11 cellular contexts compared by ENCODE assay signal in the genomic region with DNA sequence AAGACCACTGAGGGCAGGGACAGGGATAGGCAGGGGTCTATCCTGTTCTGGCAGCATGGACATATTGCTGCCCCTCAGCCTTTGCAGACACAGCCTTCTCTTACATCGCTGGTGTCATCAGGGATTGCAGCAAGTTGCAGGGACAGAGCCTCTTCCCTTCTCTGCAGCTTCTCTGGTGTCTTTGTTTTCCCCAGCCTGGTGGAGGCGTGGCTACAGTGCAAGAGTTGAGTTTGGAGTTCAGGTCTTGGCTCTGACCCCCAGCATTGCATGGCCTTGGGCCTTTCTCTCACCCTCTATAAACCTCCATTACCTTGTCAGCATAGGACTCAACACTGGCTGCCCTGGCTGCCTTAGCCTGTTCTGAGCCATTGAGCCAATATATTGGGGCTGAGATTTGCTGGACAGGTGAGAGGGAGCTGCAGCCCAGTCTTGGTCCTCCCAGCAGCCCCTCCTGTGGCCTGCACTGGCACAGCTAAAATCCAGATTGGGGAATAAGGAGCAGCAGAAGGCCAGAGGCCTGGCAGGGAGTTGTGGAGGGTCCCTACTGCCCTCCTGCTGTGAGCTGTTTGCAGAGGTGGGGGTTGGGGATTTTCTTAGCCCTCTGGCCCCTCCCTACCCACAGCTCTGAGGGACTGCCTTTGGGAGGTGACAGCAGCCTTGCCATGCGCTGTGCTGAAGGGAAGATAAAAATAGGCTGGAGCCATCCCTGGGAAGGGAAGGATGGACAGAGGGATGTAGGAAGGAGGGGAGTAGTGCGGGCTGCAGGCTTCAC. TPM values are rescaled to one million over a fixed set of nuclear protein-coding genes. Genes with fewer than 3 reads are reported as not detected.
DNase-seq lines count a peak whose midpoint lies in the region; ATAC-seq, FAIRE-seq and TF ChIP-seq lines count a peak whose summit lies in the region.
"Had no signal": no experiment of that assay in that cellular context is flagged by ENCODE, and none has a peak within 500 bp of the region (broad histone marks: within the 10 kb centered on the region; RNA-seq: fewer than 3 reads in every experiment).

No MANE protein-coding gene starts in this region.

- no peak for TF ChIP-seq EP300 in H1 (IDR thresholded peaks at IDR 0.05; ENCODE audit: borderline replicate concordance in 1 of 2, low read depth in 2 of 2, low read length in 2 of 2)

- no peak overlapping the region for H2BK120ac ChIP-seq in H1 (replicated peaks; ENCODE audit: low read depth, low read length)

- H3K4me3 ChIP-seq in H1 (ENCODE audit: extremely low read depth in 1 of 4, insufficient read depth in 2 of 4, low read depth in 3 of 4, low read length in 4 of 4) (no peak overlapping the region), GM23248 (no peak overlapping the region), MG63 (no peak overlapping the region)

- no peak overlapping the region for H3K56ac ChIP-seq in H1 (replicated peaks; ENCODE audit: insufficient read length, low read depth, low read length)

- CTCF ChIA-PET in H1 (lab: Charles Lee; ENCODE audit: partially characterized antibody): interaction anchor here (0.6 to 2.7 kb wide), 7 partner anchors 12 to 448 kb away, joined by 3 to 15 read pairs (median 3); no protein-coding TSS in a partner anchor

- in situ Hi-C loops in GM23248 (cut with MboI): no loop called here

- H3K9me2 ChIP-seq in GM23248 (ENCODE audit: insufficient read depth): no peaks in the 10 kb centered on the region

- H3K36me3 ChIP-seq in H1 (ENCODE audit: control insufficient read depth in 2 of 4, insufficient read depth in 4 of 4, low read length in 3 of 4) (no peaks in the 10 kb centered on the region; a peak in 1 of 8 replicates), GM23248 (ENCODE audit: low read depth) (no peaks in the 10 kb centered on the region), MG63 (no peaks in the 10 kb centered on the region)

- no peaks in the 10 kb centered on the region for H4K20me1 ChIP-seq in H1 (replicated peaks in 1 of 2; ENCODE audit: control insufficient read depth in 1 of 2, insufficient read depth in 2 of 2, low read length in 2 of 2)
- H4K20me1 ChIP-seq in GM23248 (ENCODE audit: insufficient read depth): no peaks in the 10 kb centered on the region

- no peaks in the 10 kb centered on the region; the same call in 1 of the 2 replicates for H3K23me2 ChIP-seq in H1 (ENCODE audit: low read depth, low read length)

- no peaks in the 10 kb centered on the region; the same call in none of the 2 replicates for H3K79me1 ChIP-seq in H1 (ENCODE audit: low read depth, low read length)

- H3K18ac ChIP-seq in H1 (ENCODE audit: extremely low read depth, low read length): no peak overlapping the region

- no peak for TF ChIP-seq RAD21 in H1 (IDR thresholded peaks at IDR 0.05 in 1 of 2, conservative IDR thresholded peaks at IDR 0.05 in 1 of 2; ENCODE audit: low read depth in 2 of 2, low read length in 2 of 2)

- TF ChIP-seq POLR2A in H1 (IDR thresholded peaks at IDR 0.05; ENCODE audit: control extremely low read depth in 1 of 2, low read depth in 2 of 2, low read length in 2 of 2): no peak

- no peak for TF ChIP-seq CTCF in H1 (IDR thresholded peaks at IDR 0.05; ENCODE audit: control extremely low read depth in 1 of 3, insufficient read depth in 1 of 3, low read depth in 1 of 3, low read length in 3 of 3)

- H3K9me3 ChIP-seq in H1 (ENCODE audit: insufficient read depth in 2 of 2, low read depth in 1 of 2, low read length in 1 of 2): no peaks in the 10 kb centered on the region
- H3K9me3 ChIP-seq in GM23248 (ENCODE audit: low read depth): no peaks in the 10 kb centered on the region
- H3K9me3 ChIP-seq in MG63: no peaks in the 10 kb centered on the region

- H3K27me3 ChIP-seq in H1 (replicated peaks in 1 of 4; ENCODE audit: control insufficient read depth in 3 of 4, extremely low read depth in 1 of 4, insufficient read depth in 3 of 4, low read length in 3 of 4) (no peaks in the 10 kb centered on the region), GM23248 (replicated peaks; ENCODE audit: insufficient read depth) (no peaks in the 10 kb centered on the region), MG63 (no peaks in the 10 kb centered on the region)

- no peak overlapping the region for H2BK15ac ChIP-seq in H1 (ENCODE audit: low read length)

- ATAC-seq in GM21515 (IDR thresholded peaks at IDR 0.05; ENCODE audit: unreplicated experiment) (peak; percentile 5), HG03196 (IDR thresholded peaks at IDR 0.05; ENCODE audit: unreplicated experiment) (peak; percentile 4)

- H2AK5ac ChIP-seq in H1 (ENCODE audit: low read depth, low read length): no peak overlapping the region

- no peak overlapping the region for H4K91ac ChIP-seq in H1 (replicated peaks; ENCODE audit: insufficient read length, low read length)

- 85% methylated on average over 4 of the region's 4 CpGs; no CpG with 5 or more reads in 1 of the 2 experiments for WGBS in H1 (ENCODE audit: extremely low coverage in 1 of 2, insufficient coverage in 1 of 2, insufficient read length in 1 of 2, insufficient replicate concordance in 2 of 2, low coverage in 1 of 2, low lambda C conversion rate in 2 of 2, missing lambda C conversion rate in 1 of 2), 2 experiments
- 94 to 100% methylated on average over 4 of the region's 4 CpGs for WGBS in GM23248 (ENCODE audit: low coverage in 1 of 2, low lambda C conversion rate in 2 of 2, missing lambda C conversion rate in 2 of 2), 2 experiments

- FAIRE-seq in H1 (lab: Jason Lieb, UNC): no peak

- no peak overlapping the region for H2BK12ac ChIP-seq in H1 (ENCODE audit: low read depth, low read length)

- H3K9ac ChIP-seq in H1 (replicated peaks in 1 of 4; ENCODE audit: extremely low read depth in 1 of 4, low read depth in 3 of 4, low read length in 3 of 4) (no peak overlapping the region), GM23248 (no peak overlapping the region)

- H2BK20ac ChIP-seq in H1 (ENCODE audit: low read length): no peak overlapping the region

- H2BK5ac ChIP-seq in H1 (ENCODE audit: low read depth, low read length): no peak overlapping the region

- H3K23ac ChIP-seq in H1 (ENCODE audit: insufficient read length): no peak overlapping the region

- H3K4me1 ChIP-seq in H1 (replicated peaks in 1 of 4; ENCODE audit: control insufficient read depth in 3 of 4, insufficient read depth in 4 of 4, low read length in 3 of 4) (peaks cover 0 to 8% (median 2%) of the 10 kb centered on the region in 4 experiments; a peak in 3 of 7 replicates), GM23248 (ENCODE audit: insufficient read depth) (no peaks in the 10 kb centered on the region)

- no peak overlapping the region; a peak in 2 of 4 replicates for H3K4me2 ChIP-seq in H1 (ENCODE audit: insufficient read depth in 1 of 2, low read depth in 2 of 2, low read length in 2 of 2)
- no peak overlapping the region for H3K4me2 ChIP-seq in GM23248 (ENCODE audit: unreplicated experiment)

- no peak overlapping the region for H2AFZ ChIP-seq in H1 (ENCODE audit: low read length)
- H2AFZ ChIP-seq in GM23248: no peak overlapping the region

- DNase-seq in DMS53 treated with DMSO at 0.1 percent for 48 hours (lab: John Stamatoyannopoulos, UW; ENCODE audit: unreplicated experiment): peak; percentile 48
- DNase-seq in H1 (ENCODE audit: low read depth in 1 of 2, low spot score in 2 of 2): no peak
- no peak for DNase-seq in A172 (ENCODE audit: low spot score)
- no peak for DNase-seq in GM23248
- DNase-seq in MG63: no peak
- no peak for DNase-seq in T-helper 9 cell
- DNase-seq: activated naive CD4-positive, alpha-beta T cell treated with Interleukin-2 at 50 U/mL for 16 hours; OCI-M1 had no signal

- H3F3A ChIP-seq in GM23248 (ENCODE audit: insufficient read depth): no peaks in the 10 kb centered on the region

- peak overlapping the region; percentile 12; the same call in 1 of the 2 replicates for H4K8ac ChIP-seq in H1 (ENCODE audit: extremely low read depth, insufficient read depth, low read length)

- H3K79me2 ChIP-seq in H1 (ENCODE audit: control insufficient read depth in 1 of 2, insufficient read depth in 2 of 2, low read length in 2 of 2) (no peaks in the 10 kb centered on the region), GM23248 (ENCODE audit: insufficient read depth) (no peaks in the 10 kb centered on the region)

- H3K4ac ChIP-seq in H1 (replicated peaks; ENCODE audit: insufficient read length, low read depth, low read length): no peak overlapping the region

- POLR2A ChIA-PET in H1 (lab: Charles Lee; ENCODE audit: partially characterized antibody): interaction anchor here (2.3 kb wide), 1 partner anchor 22 kb away, joined by 10 read pairs; a partner anchor contains a TSS

- H3K27ac ChIP-seq in H1 (ENCODE audit: low read depth, low read length) (no peak overlapping the region), GM23248 (no peak overlapping the region)

- no peak overlapping the region for H3K14ac ChIP-seq in H1 (ENCODE audit: insufficient read length)

- no peak overlapping the region for H4K5ac ChIP-seq in H1 (ENCODE audit: insufficient read length, low read depth, low read length)

RNA-seq across cellular contexts. Expression of a gene that starts 22.8 kb away (rescaled TPM):
- 12.0 TPM in 2 replicates for total RNA-seq in H1 (2021; fragmentation: NEBNext Ultra II Directional; extraction: Animal tissue kit (Norgen Biotek cat#: 25700))
- polyA plus RNA-seq in H1 (2011; rRNA removed) (9.3 and 10.2 TPM in 2 replicates), GM23248 (2016; fragmentation: Nextera tagmentation; extraction: Ambion mirVana) (25.9 and 27.1 TPM in 2 replicates)
- polyA plus RNA-seq in H1 (2011; cell fraction: cytosol; rRNA removed): 10.8 TPM
- polyA plus RNA-seq in H1 (2011; cell fraction: nucleus; rRNA removed): 8.1 TPM
- polyA plus RNA-seq in H1 (2012, experiment 1 of 2): 9.2 to 9.9 TPM (median 9.7 TPM) in 4 replicates
- 7.2 TPM for polyA plus RNA-seq in H1 (2012, experiment 2 of 2)
- 4.8 TPM for polyA plus RNA-seq in H1 (2013, experiment 1 of 2)
- 4.9 TPM for polyA plus RNA-seq in H1 (2013, experiment 2 of 2)
- polyA minus RNA-seq in H1 (2011; rRNA and poly(A)+ RNA removed): 15.0 and 18.2 TPM in 2 replicates
- polyA minus RNA-seq in H1 (2011; cell fraction: cytosol; rRNA and poly(A)+ RNA removed): 8.7 TPM
- polyA minus RNA-seq in H1 (2011; cell fraction: nucleus; rRNA and poly(A)+ RNA removed): 8.3 TPM
- 3.2 and 4.0 TPM in 2 replicates for total RNA-seq in A172 (2014; rRNA removed; shearing (Covaris generic))
- 31.7 and 33.6 TPM in 2 replicates for total RNA-seq in GM23248 (2014; rRNA removed; shearing (Covaris generic))
- total RNA-seq in MG63 (2014; rRNA removed; shearing (Covaris generic); ENCODE audit: low replicate concordance): 0.07 and 0.30 TPM in 2 replicates

RNA-seq across cellular contexts. Expression of a gene that starts 39.5 kb away (rescaled TPM):
- total RNA-seq in H1 (2021; fragmentation: NEBNext Ultra II Directional; extraction: Animal tissue kit (Norgen Biotek cat#: 25700)): 0.07 and 0.08 TPM in 2 replicates
- 0.05 TPM in 1 of 2 replicates, not detected in the other for polyA plus RNA-seq in H1 (2011; rRNA removed)
- polyA plus RNA-seq in H1 (2011; cell fraction: cytosol; rRNA removed): 0.08 TPM
- 0.07 TPM for polyA plus RNA-seq in H1 (2011; cell fraction: nucleus; rRNA removed)
- 0.05 to 0.08 TPM (median 0.05 TPM) in 3 of 4 replicates, not detected in the other for polyA plus RNA-seq in H1 (2012, experiment 1 of 2)
- polyA plus RNA-seq in H1 (2012, experiment 2 of 2): not detected
- 0.06 TPM for polyA plus RNA-seq in H1 (2013, experiment 1 of 2)
- 0.04 TPM for polyA plus RNA-seq in H1 (2013, experiment 2 of 2)
- 0.09 and 0.12 TPM in 2 replicates for polyA minus RNA-seq in H1 (2011; rRNA and poly(A)+ RNA removed)
- polyA minus RNA-seq in H1 (2011; cell fraction: cytosol; rRNA and poly(A)+ RNA removed): not detected
- polyA minus RNA-seq in H1 (2011; cell fraction: nucleus; rRNA and poly(A)+ RNA removed): 0.30 TPM
- not detected in 2 replicates for total RNA-seq in A172 (2014; rRNA removed; shearing (Covaris generic))
- 0.11 TPM in 1 of 2 replicates, not detected in the other for total RNA-seq in GM23248 (2014; rRNA removed; shearing (Covaris generic))
- polyA plus RNA-seq in GM23248 (2016; fragmentation: Nextera tagmentation; extraction: Ambion mirVana): 0.06 TPM in 1 of 2 replicates, not detected in the other
- not detected in 2 replicates for total RNA-seq in MG63 (2014; rRNA removed; shearing (Covaris generic); ENCODE audit: low replicate concordance)
- total RNA-seq: MCF 10A had no signal
